19 cellular contexts compared by ENCODE assay signal in the genomic region with DNA sequence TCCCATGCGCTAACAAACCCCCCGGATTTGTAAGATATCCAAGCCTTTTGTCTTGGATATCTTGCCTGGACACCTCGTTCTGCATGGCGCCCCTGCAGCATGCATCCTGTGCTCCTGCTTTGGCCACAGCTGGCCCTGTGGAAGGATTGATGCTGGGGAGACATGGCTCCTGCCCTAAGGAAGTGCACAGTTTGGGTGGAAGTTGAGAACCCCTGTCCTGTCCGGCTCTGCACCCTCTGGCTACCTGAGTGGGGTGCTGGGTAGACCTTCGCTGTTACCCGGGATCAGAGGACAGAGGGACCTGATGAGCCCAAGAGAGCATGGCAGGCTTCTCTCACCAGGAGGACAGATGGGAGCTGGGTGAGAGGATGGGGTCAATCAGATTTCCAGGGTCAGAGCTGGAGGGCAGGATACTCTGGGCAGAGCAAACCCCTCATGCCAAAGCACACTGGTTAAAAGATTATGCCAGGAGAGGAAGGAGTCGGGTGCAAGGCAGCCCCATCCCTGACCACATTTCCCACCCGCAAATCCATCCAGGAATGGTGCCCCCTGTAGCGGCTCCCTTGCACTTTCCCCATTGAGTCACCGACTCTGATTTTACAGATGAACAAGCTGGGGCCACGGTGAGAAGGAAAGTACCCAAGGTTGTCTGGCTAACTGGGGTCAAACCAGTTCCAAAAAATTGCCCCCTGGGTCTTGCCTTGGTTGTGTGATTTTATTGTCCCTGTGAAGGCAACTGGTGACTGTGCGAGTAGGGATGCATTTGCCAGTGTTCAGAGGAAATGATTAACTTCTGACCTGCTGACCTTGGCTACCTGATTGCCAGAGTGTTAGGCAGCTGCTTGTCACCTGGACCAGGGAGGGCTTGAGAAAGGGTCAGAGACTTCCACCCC.
DNase-seq lines count a peak whose midpoint lies in the region; ATAC-seq, FAIRE-seq and TF ChIP-seq lines count a peak whose summit lies in the region.
"Had no signal": no experiment of that assay in that cellular context is flagged by ENCODE, and none has a peak within 500 bp of the region (broad histone marks: within the 10 kb centered on the region; RNA-seq: fewer than 3 reads in every experiment).

No MANE protein-coding gene starts in this region.

- H4K8ac ChIP-seq in H9 (replicated peaks; ENCODE audit: insufficient read length, low read depth, low read length), result no peak overlapping the region

- DNase-seq in Caco-2, result peak; percentile 55 to 59
- peak; percentile 88 for DNase-seq in RCC 7860 (ENCODE audit: low spot score)
- DNase-seq in kidney tubule cell (ENCODE audit: low spot score), result peak; percentile 92
- DNase-seq in H9, result no peak
- no peak for DNase-seq in NCI-H524 (lab: John Stamatoyannopoulos, UW)
- DNase-seq in kidney, result no peak
- DNase-seq: activated CD4-positive, alpha-beta memory T cell treated with anti-CD3 and anti-CD28 coated beads, Interleukin-2, amount 10 ng/mL, durations not matched to agents 7 days and 5 days; activated T-cell treated with anti-CD3 and anti-CD28 coated beads, Interleukin-2, amount 50 U/mL, for 72 hours; effector memory CD4-positive, alpha-beta T cell; mammary epithelial cell; natural killer cell; NCI-H187 treated with DMSO at 0.1 percent for 48 hours; NCI-H526 treated with DMSO at 0.1 percent for 48 hours; T-helper 1 cell had no signal

- H3K4ac ChIP-seq in H9 (ENCODE audit: low read depth, low read length), result no peak overlapping the region

- H3K79me1 ChIP-seq in H9 (ENCODE audit: insufficient read depth, low read depth, low read length, poor library complexity, severe bottlenecking), result no peaks in the 10 kb centered on the region

- H2BK5ac ChIP-seq in H9 (ENCODE audit: insufficient read length, low read length), result no peak overlapping the region

- no peak overlapping the region for H3T11ph ChIP-seq in H9 (ENCODE audit: low read length)

- H3K23me2 ChIP-seq in H9 (ENCODE audit: insufficient read length, low read depth, low read length, poor library complexity, severe bottlenecking), result no peaks in the 10 kb centered on the region

- H2AK5ac ChIP-seq in H9 (ENCODE audit: insufficient read length, low read length), result no peak overlapping the region

- H3K23ac ChIP-seq in H9 (ENCODE audit: insufficient read length, low read depth, low read length), result no peak overlapping the region

- H2BK15ac ChIP-seq in H9 (ENCODE audit: low read depth, low read length), result no peak overlapping the region

- H2BK20ac ChIP-seq in H9 (ENCODE audit: low read depth, low read length, poor library complexity, severe bottlenecking), result no peak overlapping the region

- H4K20me1 ChIP-seq in H9 (ENCODE audit: control insufficient read depth, insufficient read depth, insufficient read length), result no peaks in the 10 kb centered on the region

- no peak overlapping the region for H3K56ac ChIP-seq in H9 (ENCODE audit: insufficient read length, low read depth, low read length)

- TF ChIP-seq CTCF in Caco-2 (IDR thresholded peaks at IDR 0.05; ENCODE audit: insufficient read depth in 1 of 2, low read depth in 1 of 2, low read length in 1 of 2, severe bottlenecking in 1 of 2, unreplicated experiment in 1 of 2) (peak in 1 of 2 experiments; percentile 4), H9 (conservative IDR thresholded peaks at IDR 0.05) (no peak), kidney (IDR thresholded peaks at IDR 0.05; ENCODE audit: borderline replicate concordance, extremely low read depth, insufficient read depth) (no peak)

- CTCF ChIA-PET in Caco-2 (lab: Charles Lee), result interaction anchor here (0.8 kb wide), 1 partner anchor 285 kb away, joined by 3 read pairs; no protein-coding TSS in a partner anchor

- no TSS peak for BruUV-seq in Caco-2 (replicated peaks; lab: Mats Ljungman, UMichigan)

- H3K79me2 ChIP-seq in H9 (ENCODE audit: insufficient read depth, low read length), result no peaks in the 10 kb centered on the region

- H3K27ac Mint-ChIP-seq in Caco-2 (ENCODE audit: unreplicated experiment), result peak overlapping the region; percentile 57
- no peak overlapping the region for H3K27ac Mint-ChIP-seq in H9
- H3K27ac Mint-ChIP-seq: activated CD4-positive, alpha-beta memory T cell treated with anti-CD3 and anti-CD28 coated beads, Interleukin-2, amount 10 ng/mL, durations not matched to agents 7 days and 5 days; activated T-cell treated with anti-CD3 and anti-CD28 coated beads, Interleukin-2, amount 50 U/mL, for 72 hours; natural killer cell had no signal

- H3K27ac ChIP-seq in skeletal muscle tissue (ENCODE audit: low read depth, low read length), result peak overlapping the region; percentile 59
- no peak overlapping the region for H3K27ac ChIP-seq in H9 (ENCODE audit: insufficient read length, low read depth, low read length)
- H3K27ac ChIP-seq in kidney (ENCODE audit: low read depth in 2 of 2, low read length in 2 of 2), result no peak overlapping the region

- H3K18ac ChIP-seq in H9 (ENCODE audit: insufficient read length, low read depth, low read length), result no peak overlapping the region

- H2BK120ac ChIP-seq in H9 (ENCODE audit: low read depth, low read length, poor library complexity, severe bottlenecking), result no peak overlapping the region

- no peaks in the 10 kb centered on the region for H3K36me3 ChIP-seq in Caco-2 (ENCODE audit: control insufficient read depth, insufficient read depth, low read length)
- H3K36me3 ChIP-seq in skeletal muscle tissue (ENCODE audit: control insufficient read depth in 3 of 3, insufficient read depth in 3 of 3, low read length in 3 of 3), result no peaks in the 10 kb centered on the region
- H3K36me3 ChIP-seq in kidney (ENCODE audit: control insufficient read depth in 1 of 2, insufficient read depth in 2 of 2, low read length in 2 of 2), result no peaks in the 10 kb centered on the region
- H3K36me3 ChIP-seq: MG63, Peyer's patch had no signal

- no peak overlapping the region for H2BK12ac ChIP-seq in H9 (ENCODE audit: insufficient read length, low read depth, low read length)

- H3K27me3 Mint-ChIP-seq in Caco-2 (ENCODE audit: insufficient read depth, unreplicated experiment) (no peaks in the 10 kb centered on the region), H9 (ENCODE audit: low read depth) (peaks cover 8% of the 10 kb centered on the region)
- H3K27me3 Mint-ChIP-seq: activated CD4-positive, alpha-beta memory T cell treated with anti-CD3 and anti-CD28 coated beads, Interleukin-2, amount 10 ng/mL, durations not matched to agents 7 days and 5 days had no signal

- H3K4me2 ChIP-seq in H9 (ENCODE audit: insufficient read depth, insufficient read length, low read length), result no peak overlapping the region

- H3K4me3 Mint-ChIP-seq in Caco-2 (ENCODE audit: unreplicated experiment), result no peak overlapping the region
- no peak overlapping the region for H3K4me3 Mint-ChIP-seq in H9
- H3K4me3 Mint-ChIP-seq: activated CD4-positive, alpha-beta memory T cell treated with anti-CD3 and anti-CD28 coated beads, Interleukin-2, amount 10 ng/mL, durations not matched to agents 7 days and 5 days; activated T-cell treated with anti-CD3 and anti-CD28 coated beads, Interleukin-2, amount 50 U/mL, for 72 hours; natural killer cell had no signal

- ATAC-seq in GM21526 (IDR thresholded peaks at IDR 0.05; ENCODE audit: low FRiP score, unreplicated experiment), result no peak
- ATAC-seq: activated T-cell treated with anti-CD3 and anti-CD28 coated beads, Interleukin-2, amount 50 U/mL, for 72 hours; natural killer cell had no signal

- no peak overlapping the region for H4K91ac ChIP-seq in H9 (ENCODE audit: insufficient read length, low read depth, low read length)

- no peak overlapping the region for H4K5ac ChIP-seq in H9 (ENCODE audit: insufficient read length, low read depth, low read length)

- H2AFZ ChIP-seq in H9 (ENCODE audit: low read length), result no peak overlapping the region

- POLR2A ChIA-PET in Caco-2 (lab: Charles Lee), result no interaction called here

- H3K36me3 Mint-ChIP-seq in Caco-2 (ENCODE audit: insufficient read depth, unreplicated experiment), result no peaks in the 10 kb centered on the region
- H3K36me3 Mint-ChIP-seq in H9 (ENCODE audit: insufficient read depth in 1 of 3, low read depth in 3 of 3), result no peaks in the 10 kb centered on the region; a peak in 1 of 7 replicates
- H3K36me3 Mint-ChIP-seq: natural killer cell had no signal

- H3K4me1 ChIP-seq in Caco-2, result peaks cover 17% of the 10 kb centered on the region
- peaks cover 43 to 67% (median 64%) of the 10 kb centered on the region in 3 donors for H3K4me1 ChIP-seq in skeletal muscle tissue (ENCODE audit: control insufficient read depth in 3 of 3, insufficient read depth in 3 of 3, low read length in 3 of 3)
- no peaks in the 10 kb centered on the region for H3K4me1 ChIP-seq in H9 (ENCODE audit: insufficient read depth, low read length)
- H3K4me1 ChIP-seq in kidney (ENCODE audit: control insufficient read depth in 1 of 2, insufficient read depth in 1 of 2, low read depth in 1 of 2, low read length in 2 of 2), result peaks cover 8 to 26% of the 10 kb centered on the region in 2 donors

- peaks cover 4% of the 10 kb centered on the region for H3K9me3 Mint-ChIP-seq in Caco-2 (ENCODE audit: unreplicated experiment)
- H3K9me3 Mint-ChIP-seq in H9, result peaks cover 5 to 10% of the 10 kb centered on the region in 2 experiments; a peak in 4 of 5 replicates
- H3K9me3 Mint-ChIP-seq: activated CD4-positive, alpha-beta memory T cell treated with anti-CD3 and anti-CD28 coated beads, Interleukin-2, amount 10 ng/mL, durations not matched to agents 7 days and 5 days; activated T-cell treated with anti-CD3 and anti-CD28 coated beads, Interleukin-2, amount 50 U/mL, for 72 hours; natural killer cell had no signal

- H3K9ac ChIP-seq in skeletal muscle tissue (ENCODE audit: low read depth in 1 of 3, low read length in 3 of 3), result peak overlapping the region in 2 of 3 donors; percentile 44 to 78
- no peak overlapping the region for H3K9ac ChIP-seq in H9 (ENCODE audit: extremely low read depth, insufficient read length, low read length)
- H3K9ac ChIP-seq in kidney (ENCODE audit: low read length in 2 of 2), result no peak overlapping the region

- FAIRE-seq in RCC 7860 (lab: Jason Lieb, UNC), result peak; percentile 95
- FAIRE-seq in kidney (lab: Jason Lieb, UNC), result no peak
- FAIRE-seq: bronchial epithelial cell had no signal

- H3K4me1 Mint-ChIP-seq in Caco-2 (ENCODE audit: low read depth, unreplicated experiment), result peaks cover 7% of the 10 kb centered on the region
- H3K4me1 Mint-ChIP-seq in H9, result peaks cover 12 to 24% of the 10 kb centered on the region in 2 experiments
- H3K4me1 Mint-ChIP-seq: activated CD4-positive, alpha-beta memory T cell treated with anti-CD3 and anti-CD28 coated beads, Interleukin-2, amount 10 ng/mL, durations not matched to agents 7 days and 5 days; natural killer cell had no signal

- no peaks in the 10 kb centered on the region for H3K27me3 ChIP-seq in Caco-2 (replicated peaks; ENCODE audit: control insufficient read depth, insufficient read depth, low read length)
- no peaks in the 10 kb centered on the region for H3K27me3 ChIP-seq in skeletal muscle tissue (ENCODE audit: control insufficient read depth in 3 of 3, insufficient read depth in 3 of 3, low read length in 3 of 3)
- H3K27me3 ChIP-seq in H9 (ENCODE audit: insufficient read depth, low read length), result no peaks in the 10 kb centered on the region
- H3K27me3 ChIP-seq: MG63, Peyer's patch had no signal

- no peak overlapping the region; the same call in 1 of the 2 replicates for H3K14ac ChIP-seq in H9 (ENCODE audit: insufficient read depth, low read length)

- H3K4me3 ChIP-seq in Caco-2 (ENCODE audit: low read depth, low read length) (no peak overlapping the region), skeletal muscle tissue (ENCODE audit: low read length in 3 of 3) (no peak overlapping the region), kidney (ENCODE audit: low read length in 2 of 2) (no peak overlapping the region)
- H3K4me3 ChIP-seq: MG63, Peyer's patch had no signal

- intact Hi-C loops in Caco-2 (cut with micrococcal nuclease; ENCODE audit: unreplicated experiment), result no loop called here
- intact Hi-C loops in kidney (cut with DNase I), result no loop called here

- WGBS in H9 (ENCODE audit: extremely low coverage, insufficient read length, low lambda C conversion rate), result no CpG with 5 or more reads among the region's 13 CpGs

- H3K9me3 ChIP-seq in Caco-2 (no peaks in the 10 kb centered on the region), skeletal muscle tissue (ENCODE audit: control insufficient read depth in 3 of 3, low read length in 3 of 3) (no peaks in the 10 kb centered on the region), H9 (ENCODE audit: control insufficient read depth, low read depth, low read length) (no peaks in the 10 kb centered on the region), kidney (ENCODE audit: control insufficient read depth in 1 of 2, low read length in 2 of 2) (no peaks in the 10 kb centered on the region)
- H3K9me3 ChIP-seq: MG63 had no signal

Comparison
In these comparisons a context has a peak if more than half of its experiments do, and no peak if none do; other contexts are left out.
1. DNase-seq: peak in Caco-2 (2 of 2), RCC 7860 (single experiment) and kidney tubule cell (single experiment); none in H9 (single experiment), NCI-H524 (0 of 2) and kidney (single experiment).
2. H3K9ac ChIP-seq: peak in skeletal muscle tissue (2 of 3); none in H9 (single experiment) and kidney (0 of 2).